ENCODE assay signal across 26 cellular contexts in genomic region chr14:99615497-99616245, GRCh38. TPM values are rescaled to one million over a fixed set of nuclear protein-coding genes. Genes with fewer than 3 reads are reported as not detected.
DNase-seq lines count a peak whose midpoint lies in the region; ATAC-seq and TF ChIP-seq lines count a peak whose summit lies in the region.
"Had no signal": no experiment of that assay in that cellular context is flagged by ENCODE, and none has a peak within 500 bp of the region (broad histone marks: within the 10 kb centered on the region; RNA-seq: fewer than 3 reads in every experiment).

No MANE protein-coding gene starts in this region.

- no peaks in the 10 kb centered on the region for H3K9me3 Mint-ChIP-seq in nephron progenitor cell
- H3K9me3 Mint-ChIP-seq: activated naive CD4-positive, alpha-beta T cell treated with anti-CD3 and anti-CD28 coated beads, Interleukin-2, amount 10 ng/mL, durations not matched to agents 7 days and 5 days; activated T-helper 1 cell treated with anti-CD3 and anti-CD28 coated beads, Interleukin-12 subunit alpha, Interleukin-12 subunit beta, Interleukin-2, Interleukin-4 antibody, amounts not matched to agents 30 ng/mL and 10 ng/mL and 1 ng/mL, durations not matched to agents 14 hours and 24 hours and 36 hours; CD4-positive, alpha-beta memory T cell; H9; natural killer cell; T-helper 2 cell treated with Interferon-gamma antibody and Interleukin-4, amounts not matched to agents 5 μg/mL and 100 μg/mL, for 36 hours had no signal

- no peaks in the 10 kb centered on the region for H3K36me3 Mint-ChIP-seq in nephron progenitor cell (ENCODE audit: low read depth)
- H3K36me3 Mint-ChIP-seq: activated naive CD4-positive, alpha-beta T cell treated with anti-CD3 and anti-CD28 coated beads, Interleukin-2, amount 10 ng/mL, durations not matched to agents 7 days and 5 days; CD4-positive, alpha-beta memory T cell; natural killer cell had no signal

- peak overlapping the region; percentile 75 for H3K27ac Mint-ChIP-seq in nephron progenitor cell
- H3K27ac Mint-ChIP-seq: activated naive CD4-positive, alpha-beta T cell treated with anti-CD3 and anti-CD28 coated beads, Interleukin-2, amount 10 ng/mL, durations not matched to agents 7 days and 5 days; activated T-helper 1 cell treated with anti-CD3 and anti-CD28 coated beads, Interleukin-12 subunit alpha, Interleukin-12 subunit beta, Interleukin-2, Interleukin-4 antibody, amounts not matched to agents 30 ng/mL and 10 ng/mL and 1 ng/mL, durations not matched to agents 14 hours and 24 hours and 36 hours; CD4-positive, alpha-beta memory T cell; H9; natural killer cell; T-helper 2 cell treated with Interferon-gamma antibody and Interleukin-4, amounts not matched to agents 5 μg/mL and 100 μg/mL, for 36 hours had no signal

- POLR2A ChIA-PET in RWPE1 (lab: Yijun Ruan, JAX; ENCODE audit: low non-redundant PET), result no interaction called here

- TF ChIP-seq POLR2A in esophagus squamous epithelium (IDR thresholded peaks at IDR 0.05), result no peak

- H3K4me1 Mint-ChIP-seq in nephron progenitor cell, result peaks cover 61% of the 10 kb centered on the region
- H3K4me1 Mint-ChIP-seq: activated naive CD4-positive, alpha-beta T cell treated with anti-CD3 and anti-CD28 coated beads, Interleukin-2, amount 10 ng/mL, durations not matched to agents 7 days and 5 days; natural killer cell had no signal

- no peak for ATAC-seq in GM18909 (IDR thresholded peaks at IDR 0.05; ENCODE audit: poor library complexity, unreplicated experiment)
- ATAC-seq: left lobe of liver, natural killer cell had no signal

- CTCF ChIA-PET in RWPE1 (lab: Yijun Ruan, JAX), result no interaction called here

- H3K4me1 ChIP-seq in esophagus squamous epithelium, result peaks cover 14 to 57% (median 35%) of the 10 kb centered on the region in 3 donors

- TF ChIP-seq CTCF in RWPE1 (conservative IDR thresholded peaks at IDR 0.05; ENCODE audit: low read depth) (no peak), esophagus squamous epithelium (IDR thresholded peaks at IDR 0.05) (no peak), nephron progenitor cell (IDR thresholded peaks at IDR 0.05) (no peak)

- peaks cover 6% of the 10 kb centered on the region for H3K27me3 Mint-ChIP-seq in nephron progenitor cell (ENCODE audit: low read depth, poor library complexity)

- H3K4me3 ChIP-seq in esophagus squamous epithelium, result no peak overlapping the region
- H3K4me3 ChIP-seq: cardiac muscle cell, pancreas, stomach, transverse colon had no signal

- H3K27me3 ChIP-seq in esophagus squamous epithelium, result no peaks in the 10 kb centered on the region
- H3K27me3 ChIP-seq: cardiac muscle cell, pancreas had no signal

- intact Hi-C loops in esophagus squamous epithelium (cut with DNase I), result no loop called here

- DNase-seq in NCI-H2171 treated with DMSO at 0.1 percent for 48 hours (lab: John Stamatoyannopoulos, UW), result peak; percentile 33
- DNase-seq in NCI-H2171 (lab: John Stamatoyannopoulos, UW), result no peak
- no peak for DNase-seq in RWPE1 (ENCODE audit: low spot score)
- DNase-seq in esophagus squamous epithelium (lab: John Stamatoyannopoulos, UW), result no peak
- DNase-seq in nephron progenitor cell, result no peak
- no peak for DNase-seq in NOMO-1 treated with DMSO at 0.1 percent for 48 hours (lab: John Stamatoyannopoulos, UW; ENCODE audit: unreplicated experiment)
- DNase-seq in effector CD4-positive, alpha-beta T cell, result no peak
- DNase-seq: 8988T; activated CD4-positive, alpha-beta T cell treated with anti-CD3 and anti-CD28 coated beads, Interleukin-2, amount 50 U/mL, for 1 hour; activated naive CD4-positive, alpha-beta T cell treated with anti-CD3 and anti-CD28 coated beads, Interleukin-2, amount 10 ng/mL, durations not matched to agents 7 days and 5 days; amniotic stem cell; CD4-positive, alpha-beta memory T cell; DMS153; GDM1; H9; natural killer cell; NCI-H1694 treated with DMSO at 0.1 percent for 48 hours; NCI-H526 treated with DMSO at 0.1 percent for 48 hours; pancreas; stomach; transverse colon had no signal

- H3K4me3 Mint-ChIP-seq in nephron progenitor cell, result peak overlapping the region; percentile 32
- H3K4me3 Mint-ChIP-seq: activated naive CD4-positive, alpha-beta T cell treated with anti-CD3 and anti-CD28 coated beads, Interleukin-2, amount 10 ng/mL, durations not matched to agents 7 days and 5 days; activated T-helper 1 cell treated with anti-CD3 and anti-CD28 coated beads, Interleukin-12 subunit alpha, Interleukin-12 subunit beta, Interleukin-2, Interleukin-4 antibody, amounts not matched to agents 30 ng/mL and 10 ng/mL and 1 ng/mL, durations not matched to agents 14 hours and 24 hours and 36 hours; CD4-positive, alpha-beta memory T cell; H9; natural killer cell; T-helper 2 cell treated with Interferon-gamma antibody and Interleukin-4, amounts not matched to agents 5 μg/mL and 100 μg/mL, for 36 hours had no signal

- peak overlapping the region; percentile 60 for H3K27ac ChIP-seq in RWPE1
- peak overlapping the region in 3 of 4 donors; percentile 50 to 63 (median 56) for H3K27ac ChIP-seq in esophagus squamous epithelium
- H3K27ac ChIP-seq: cardiac muscle cell, pancreas, transverse colon had no signal

- WGBS in esophagus squamous epithelium, 2 donors, result 17 to 22% methylated on average over 8 of the region's 8 CpGs

- no peaks in the 10 kb centered on the region for H3K9me3 ChIP-seq in esophagus squamous epithelium
- H3K9me3 ChIP-seq: pancreas, stomach, transverse colon had no signal

- H3K36me3 ChIP-seq in esophagus squamous epithelium, result no peaks in the 10 kb centered on the region
- H3K36me3 ChIP-seq: cardiac muscle cell, pancreas, stomach, transverse colon had no signal

RNA-seq across cellular contexts. Expression of gene CCDC85C, which starts 11.7 kb away (rescaled TPM):
- total RNA-seq in esophagus squamous epithelium, result 10 to 100 TPM; 23.4 to 52.0 (median 27.1) TPM

RNA-seq across cellular contexts. Expression of gene HHIPL1, which starts 29.3 kb away (rescaled TPM):
- 1 to 10 TPM in 1 of 4 donors, under 1 TPM in 2, not detected in 1; 0.22 to 1.3 (median 0.59) TPM for total RNA-seq in esophagus squamous epithelium
- total RNA-seq: activated T-helper 1 cell treated with anti-CD3 and anti-CD28 coated beads, Interleukin-12 subunit alpha, Interleukin-12 subunit beta, Interleukin-2, Interleukin-4 antibody, amounts not matched to agents 30 ng/mL and 10 ng/mL and 1 ng/mL, durations not matched to agents 14 hours and 24 hours and 36 hours; natural killer cell had no signal
